27 cellular contexts compared by ENCODE assay signal in the genomic region with DNA sequence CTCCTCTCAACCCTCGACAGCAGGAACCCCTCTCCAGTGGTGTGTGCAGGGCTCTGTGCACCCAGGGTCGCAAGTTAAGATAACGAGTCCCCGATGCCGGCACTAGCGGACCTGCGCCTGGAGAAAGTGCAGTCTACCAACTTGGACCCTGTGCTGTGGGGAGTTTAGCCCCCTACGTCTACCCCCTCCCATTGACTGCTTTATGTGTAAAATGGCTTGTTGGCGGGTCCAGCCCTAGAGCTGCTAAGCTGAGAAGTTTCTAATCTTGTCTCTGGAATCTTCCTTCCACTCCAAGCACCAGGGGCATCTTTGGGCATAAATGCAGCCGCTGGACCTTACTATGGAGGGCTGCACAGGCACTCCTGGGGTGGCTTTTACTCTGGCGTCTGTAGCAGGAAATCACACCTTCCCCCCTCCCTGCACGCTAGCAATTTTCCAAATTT. TPM values are rescaled to one million over a fixed set of nuclear protein-coding genes. Genes with fewer than 3 reads are reported as not detected.
DNase-seq lines count a peak whose midpoint lies in the region; ATAC-seq, FAIRE-seq and TF ChIP-seq lines count a peak whose summit lies in the region.
"Had no signal": no experiment of that assay in that cellular context is flagged by ENCODE, and none has a peak within 500 bp of the region (broad histone marks: within the 10 kb centered on the region; RNA-seq: fewer than 3 reads in every experiment).

No MANE protein-coding gene starts in this region.

- intact Hi-C loops in naive thymus-derived CD4-positive, alpha-beta T cell (cut with micrococcal nuclease), result no loop called here

- no peak overlapping the region for H2AK5ac ChIP-seq in H1 (ENCODE audit: low read depth, low read length)

- H3K14ac ChIP-seq in H1 (ENCODE audit: insufficient read length), result no peak overlapping the region

- no peaks in the 10 kb centered on the region for H3K9me3 ChIP-seq in H1 (ENCODE audit: insufficient read depth in 2 of 2, low read depth in 1 of 2, low read length in 1 of 2)
- H3K9me3 ChIP-seq in naive thymus-derived CD4-positive, alpha-beta T cell (ENCODE audit: control insufficient read depth in 2 of 3, low read length in 3 of 3), result no peaks in the 10 kb centered on the region
- H3K9me3 ChIP-seq: heart right ventricle, lower lobe of right lung, mucosa of descending colon, right lobe of liver, tibial artery had no signal

- DNase-seq in H1 (ENCODE audit: low read depth in 1 of 2, low spot score in 2 of 2) (no peak), NCI-H1105 (lab: John Stamatoyannopoulos, UW) (no peak)
- no peak for DNase-seq in naive thymus-derived CD4-positive, alpha-beta T cell
- DNase-seq in effector memory CD8-positive, alpha-beta T cell, result no peak
- DNase-seq: activated B cell treated with CpG ODN at 0.5 μM for 24 hours; activated naive CD4-positive, alpha-beta T cell; activated naive CD8-positive, alpha-beta T cell treated with anti-CD3 and anti-CD28 coated beads, Interleukin-2, amount 50 U/mL, for 24 hours; activated T-cell treated with anti-CD3 and anti-CD28 coated beads, Interleukin-2, amount 50 U/mL, for 24 hours; C1 segment of cervical spinal cord; caudate nucleus; COR-L47; cortex of kidney; GDM1; heart right ventricle; NCI-H1092; NCI-H187; NCI-H510A treated with DMSO at 0.1 percent for 48 hours; stimulated activated CD4-positive, alpha-beta T cell treated with anti-CD3 and anti-CD28 coated beads, Interleukin-4, amount 100 ng/mL, for 1 hour; tibial artery had no signal

- H3K9me3 Mint-ChIP-seq in IgD-negative memory B cell, result peaks cover 0 to 3% (median 0%) of the 10 kb centered on the region in 3 donors
- peaks cover 0 to 4% (median 0%) of the 10 kb centered on the region in 11 donors for H3K9me3 Mint-ChIP-seq in naive thymus-derived CD4-positive, alpha-beta T cell
- H3K9me3 Mint-ChIP-seq in effector memory CD8-positive, alpha-beta T cell, result no peaks in the 10 kb centered on the region
- H3K9me3 Mint-ChIP-seq: activated B cell treated with CpG ODN at 0.5 μM for 24 hours; activated naive CD8-positive, alpha-beta T cell treated with anti-CD3 and anti-CD28 coated beads, Interleukin-2, amount 50 U/mL, for 24 hours; activated T-cell treated with anti-CD3 and anti-CD28 coated beads, Interleukin-2, amount 50 U/mL, for 24 hours had no signal

- H3K27ac ChIP-seq in H1 (ENCODE audit: low read depth, low read length), result no peak overlapping the region
- no peak overlapping the region for H3K27ac ChIP-seq in naive thymus-derived CD4-positive, alpha-beta T cell (ENCODE audit: low read depth, low read length)
- H3K27ac ChIP-seq: heart right ventricle, lower lobe of right lung, right lobe of liver, tibial artery had no signal

- no peak for ATAC-seq in naive thymus-derived CD4-positive, alpha-beta T cell
- ATAC-seq in effector memory CD8-positive, alpha-beta T cell (replicated peaks), result no peak
- no peak for ATAC-seq in HG03571 (IDR thresholded peaks at IDR 0.05; ENCODE audit: unreplicated experiment)
- ATAC-seq in GM19023 (IDR thresholded peaks at IDR 0.05; ENCODE audit: unreplicated experiment), result no peak
- ATAC-seq: activated naive CD8-positive, alpha-beta T cell treated with anti-CD3 and anti-CD28 coated beads, Interleukin-2, amount 50 U/mL, for 24 hours; heart right ventricle; K562 had no signal

- no peak for TF ChIP-seq RAD21 in H1 (IDR thresholded peaks at IDR 0.05 in 1 of 2, conservative IDR thresholded peaks at IDR 0.05 in 1 of 2; ENCODE audit: low read depth in 2 of 2, low read length in 2 of 2)

- no peak for TF ChIP-seq EP300 in H1 (IDR thresholded peaks at IDR 0.05; ENCODE audit: borderline replicate concordance in 1 of 2, low read depth in 2 of 2, low read length in 2 of 2)

- peak overlapping the region; percentile 0 to 58 (median 34); a peak in 7 of 8 replicates for H3K4me3 ChIP-seq in H1 (ENCODE audit: extremely low read depth in 1 of 4, insufficient read depth in 2 of 4, low read depth in 3 of 4, low read length in 4 of 4)
- H3K4me3 ChIP-seq in naive thymus-derived CD4-positive, alpha-beta T cell (ENCODE audit: low read length), result no peak overlapping the region
- H3K4me3 ChIP-seq: heart right ventricle, K562, lower lobe of right lung, mucosa of descending colon, right lobe of liver, tibial artery had no signal

- peak overlapping the region; percentile 34 to 82 (median 46) for H3K4me3 Mint-ChIP-seq in IgD-negative memory B cell
- H3K4me3 Mint-ChIP-seq in naive thymus-derived CD4-positive, alpha-beta T cell, result peak overlapping the region in 8 of 10 donors; percentile 5 to 76 (median 36)
- peak overlapping the region in 1 of 2 donors; percentile 43 for H3K4me3 Mint-ChIP-seq in effector memory CD8-positive, alpha-beta T cell
- H3K4me3 Mint-ChIP-seq: activated naive CD8-positive, alpha-beta T cell treated with anti-CD3 and anti-CD28 coated beads, Interleukin-2, amount 50 U/mL, for 24 hours; activated T-cell treated with anti-CD3 and anti-CD28 coated beads, Interleukin-2, amount 50 U/mL, for 24 hours had no signal

- H2BK5ac ChIP-seq in H1 (ENCODE audit: low read depth, low read length), result no peak overlapping the region

- H3K56ac ChIP-seq in H1 (replicated peaks; ENCODE audit: insufficient read length, low read depth, low read length), result no peak overlapping the region

- POLR2A ChIA-PET in H1 (lab: Charles Lee; ENCODE audit: partially characterized antibody), result interaction anchor here (2.3 to 4.0 kb wide), 2 partner anchors 11 to 14 kb away, joined by 11 to 20 read pairs; no protein-coding TSS in a partner anchor
- POLR2A ChIA-PET in naive thymus-derived CD4-positive, alpha-beta T cell (lab: Charles Lee), result no interaction called here

- no peak overlapping the region for H2BK20ac ChIP-seq in H1 (ENCODE audit: low read length)

- CTCF ChIA-PET in H1 (lab: Charles Lee; ENCODE audit: partially characterized antibody), result interaction anchor here (1.1 to 2.4 kb wide), 3 partner anchors 11 to 150 kb away, joined by 3 to 7 read pairs (median 7); no protein-coding TSS in a partner anchor
- CTCF ChIA-PET in naive thymus-derived CD4-positive, alpha-beta T cell (lab: Charles Lee), result no interaction called here

- H3K36me3 Mint-ChIP-seq in IgD-negative memory B cell, result no peaks in the 10 kb centered on the region
- H3K36me3 Mint-ChIP-seq in naive thymus-derived CD4-positive, alpha-beta T cell, result no peaks in the 10 kb centered on the region
- no peaks in the 10 kb centered on the region for H3K36me3 Mint-ChIP-seq in effector memory CD8-positive, alpha-beta T cell (ENCODE audit: insufficient read depth)

- TF ChIP-seq CTCF in H1 (IDR thresholded peaks at IDR 0.05; ENCODE audit: control extremely low read depth in 1 of 3, insufficient read depth in 1 of 3, low read depth in 1 of 3, low read length in 3 of 3), result no peak

- no peak overlapping the region for H4K91ac ChIP-seq in H1 (replicated peaks; ENCODE audit: insufficient read length, low read length)

- no peak overlapping the region for H2BK15ac ChIP-seq in H1 (ENCODE audit: low read length)

- H3K4me1 ChIP-seq in H1 (replicated peaks in 1 of 4; ENCODE audit: control insufficient read depth in 3 of 4, insufficient read depth in 4 of 4, low read length in 3 of 4), result peaks cover 3 to 24% (median 14%) of the 10 kb centered on the region in 4 experiments; a peak in 6 of 7 replicates
- H3K4me1 ChIP-seq in naive thymus-derived CD4-positive, alpha-beta T cell (ENCODE audit: control insufficient read depth in 2 of 2, insufficient read depth in 2 of 2, low read length in 2 of 2), result no peaks in the 10 kb centered on the region

- 0 out of 2 replicates have a peak, but pooled peaks cover under 1% of the 10 kb centered on the region for H3K79me1 ChIP-seq in H1 (ENCODE audit: low read depth, low read length)

- no peak overlapping the region for H3K4ac ChIP-seq in H1 (replicated peaks; ENCODE audit: insufficient read length, low read depth, low read length)

- peaks cover 0 to 6% (median 4%) of the 10 kb centered on the region in 3 donors for H3K4me1 Mint-ChIP-seq in IgD-negative memory B cell
- H3K4me1 Mint-ChIP-seq in naive thymus-derived CD4-positive, alpha-beta T cell, result peaks cover 0 to 21% (median 8%) of the 10 kb centered on the region in 7 donors
- H3K4me1 Mint-ChIP-seq in effector memory CD8-positive, alpha-beta T cell (ENCODE audit: low read depth in 2 of 2), result peaks cover 0 to 6% of the 10 kb centered on the region in 2 donors

- peak overlapping the region; percentile 63 to 77 for H3K4me2 ChIP-seq in H1 (ENCODE audit: insufficient read depth in 1 of 2, low read depth in 2 of 2, low read length in 2 of 2)

- peak overlapping the region; percentile 63 for H4K8ac ChIP-seq in H1 (ENCODE audit: extremely low read depth, insufficient read depth, low read length)

- no peak overlapping the region for H3K9ac ChIP-seq in H1 (replicated peaks in 1 of 4; ENCODE audit: extremely low read depth in 1 of 4, low read depth in 3 of 4, low read length in 3 of 4)

- peaks cover 24 to 33% of the 10 kb centered on the region in 2 experiments for H4K20me1 ChIP-seq in H1 (replicated peaks in 1 of 2; ENCODE audit: control insufficient read depth in 1 of 2, insufficient read depth in 2 of 2, low read length in 2 of 2)

- H2BK12ac ChIP-seq in H1 (ENCODE audit: low read depth, low read length), result 0 out of 2 replicates have a peak overlapping the region, but pooled peaks have one; percentile 95

- TF ChIP-seq POLR2A in H1 (IDR thresholded peaks at IDR 0.05; ENCODE audit: control extremely low read depth in 1 of 2, low read depth in 2 of 2, low read length in 2 of 2), result no peak

- no peak for FAIRE-seq in H1 (lab: Jason Lieb, UNC)
- FAIRE-seq: frontal cortex, K562 had no signal

- H3K23me2 ChIP-seq in H1 (ENCODE audit: low read depth, low read length), result peaks cover 12% of the 10 kb centered on the region; the same call in 1 of the 2 replicates

- H3K27ac Mint-ChIP-seq in IgD-negative memory B cell, result peak overlapping the region in 1 of 3 donors; percentile 72
- no peak overlapping the region for H3K27ac Mint-ChIP-seq in naive thymus-derived CD4-positive, alpha-beta T cell
- no peak overlapping the region for H3K27ac Mint-ChIP-seq in effector memory CD8-positive, alpha-beta T cell
- H3K27ac Mint-ChIP-seq: activated B cell treated with CpG ODN at 0.5 μM for 24 hours; activated naive CD8-positive, alpha-beta T cell treated with anti-CD3 and anti-CD28 coated beads, Interleukin-2, amount 50 U/mL, for 24 hours; activated T-cell treated with anti-CD3 and anti-CD28 coated beads, Interleukin-2, amount 50 U/mL, for 24 hours had no signal

- peaks cover 62% of the 10 kb centered on the region for H3K27me3 Mint-ChIP-seq in IgD-negative memory B cell
- peaks cover 64 to 84% (median 77%) of the 10 kb centered on the region in 5 donors for H3K27me3 Mint-ChIP-seq in naive thymus-derived CD4-positive, alpha-beta T cell
- H3K27me3 Mint-ChIP-seq in effector memory CD8-positive, alpha-beta T cell, result peaks cover 66 to 90% of the 10 kb centered on the region in 2 donors

- no peak overlapping the region for H2BK120ac ChIP-seq in H1 (replicated peaks; ENCODE audit: low read depth, low read length)

- WGBS in H1 (ENCODE audit: extremely low coverage in 1 of 2, insufficient coverage in 1 of 2, insufficient read length in 1 of 2, insufficient replicate concordance in 2 of 2, low coverage in 1 of 2, low lambda C conversion rate in 2 of 2, missing lambda C conversion rate in 1 of 2), 2 experiments, result 9% methylated on average over 12 of the region's 12 CpGs; no CpG with 5 or more reads in 1 of the 2 experiments

- H4K5ac ChIP-seq in H1 (ENCODE audit: insufficient read length, low read depth, low read length), result no peak overlapping the region

- H3K23ac ChIP-seq in H1 (ENCODE audit: insufficient read length), result no peak overlapping the region

- 0 out of 8 replicates have a peak, but pooled peaks cover 0 to 3% (median 0%) of the 10 kb centered on the region in 4 experiments for H3K36me3 ChIP-seq in H1 (ENCODE audit: control insufficient read depth in 2 of 4, insufficient read depth in 4 of 4, low read length in 3 of 4)
- H3K36me3 ChIP-seq in naive thymus-derived CD4-positive, alpha-beta T cell (ENCODE audit: control insufficient read depth in 2 of 3, insufficient read depth in 3 of 3, low read length in 3 of 3), result no peaks in the 10 kb centered on the region
- H3K36me3 ChIP-seq: heart right ventricle, lower lobe of right lung, right lobe of liver, tibial artery had no signal

- peaks cover 86 to 100% (median 96%) of the 10 kb centered on the region in 4 experiments for H3K27me3 ChIP-seq in H1 (replicated peaks in 1 of 4; ENCODE audit: control insufficient read depth in 3 of 4, extremely low read depth in 1 of 4, insufficient read depth in 3 of 4, low read length in 3 of 4)
- peaks cover 7 to 19% of the 10 kb centered on the region in 2 donors for H3K27me3 ChIP-seq in naive thymus-derived CD4-positive, alpha-beta T cell (ENCODE audit: control insufficient read depth in 2 of 2, insufficient read depth in 2 of 2, low read length in 2 of 2)

- H3K79me2 ChIP-seq in H1 (ENCODE audit: control insufficient read depth in 1 of 2, insufficient read depth in 2 of 2, low read length in 2 of 2), result no peaks in the 10 kb centered on the region

- H3K18ac ChIP-seq in H1 (ENCODE audit: extremely low read depth, low read length), result peak overlapping the region; percentile 86; the same call in 1 of the 2 replicates

- H2AFZ ChIP-seq in H1 (ENCODE audit: low read length), result peak overlapping the region; percentile 17; the same call in 1 of the 2 replicates

RNA-seq across cellular contexts. Expression of a gene that starts 7.1 kb away (rescaled TPM):
- 0.38 TPM for polyA plus RNA-seq in IgD-negative memory B cell
- total RNA-seq in H1 (2021; fragmentation: NEBNext Ultra II Directional; extraction: Animal tissue kit (Norgen Biotek cat#: 25700)), result not detected in 2 replicates
- 0.03 and 0.05 TPM in 2 replicates for polyA plus RNA-seq in H1 (2011; rRNA removed)
- 0.05 TPM for polyA plus RNA-seq in H1 (2011; cell fraction: cytosol; rRNA removed)
- polyA plus RNA-seq in H1 (2011; cell fraction: nucleus; rRNA removed), result 0.06 TPM
- not detected in 4 replicates for polyA plus RNA-seq in H1 (2012, experiment 1 of 2)
- polyA plus RNA-seq in H1 (2012, experiment 2 of 2), result not detected
- 0.04 TPM for polyA plus RNA-seq in H1 (2013, experiment 1 of 2)
- 0.06 TPM for polyA plus RNA-seq in H1 (2013, experiment 2 of 2)
- polyA minus RNA-seq in H1 (2011; rRNA and poly(A)+ RNA removed), result not detected in 2 replicates
- polyA minus RNA-seq in H1 (2011; cell fraction: cytosol; rRNA and poly(A)+ RNA removed), result 0.88 TPM
- 0.70 TPM for polyA minus RNA-seq in H1 (2011; cell fraction: nucleus; rRNA and poly(A)+ RNA removed)
- under 1 TPM in 1 of 5 experiments, not detected in 4; 0.17 TPM for total RNA-seq in naive thymus-derived CD4-positive, alpha-beta T cell
- polyA plus RNA-seq in naive thymus-derived CD4-positive, alpha-beta T cell, result not detected
- total RNA-seq: activated B cell treated with CpG ODN at 0.5 μM for 24 hours, frontal cortex, right lobe of liver had no signal
